ENCODE assay signal across 22 cellular contexts in the genomic region with DNA sequence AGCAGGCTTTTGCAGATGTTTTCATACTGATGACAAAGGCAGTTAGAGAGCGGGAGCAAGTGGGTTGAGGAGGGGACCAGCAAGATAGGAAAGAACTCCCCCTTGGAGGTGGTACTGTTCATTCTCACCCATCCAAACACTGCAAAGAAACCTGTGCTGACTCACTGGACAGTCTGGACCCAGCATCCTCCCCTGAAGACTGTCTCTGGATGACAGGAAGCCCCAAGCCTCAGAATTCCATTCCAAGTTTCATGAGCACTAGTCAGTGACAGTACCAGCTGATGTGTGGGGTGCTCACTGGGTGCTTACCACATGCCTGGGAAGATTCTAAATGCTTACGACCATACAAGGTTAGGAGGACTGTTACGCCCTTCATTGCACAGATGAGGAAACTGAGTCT.
DNase-seq lines count a peak whose midpoint lies in the region; ATAC-seq, FAIRE-seq and TF ChIP-seq lines count a peak whose summit lies in the region.
"Had no signal": no experiment of that assay in that cellular context is flagged by ENCODE, and none has a peak within 500 bp of the region (broad histone marks: within the 10 kb centered on the region; RNA-seq: fewer than 3 reads in every experiment).

No MANE protein-coding gene starts in this region.

- H3K27ac Mint-ChIP-seq in astrocyte (ENCODE audit: unreplicated experiment) (peak overlapping the region; percentile 75), immature natural killer cell (no peak overlapping the region)
- no peak overlapping the region for H3K27ac Mint-ChIP-seq in activated CD8-positive, alpha-beta T cell treated with anti-CD3 and anti-CD28 coated beads, Interleukin-2, amount 10 ng/mL, durations not matched to agents 7 days and 5 days
- H3K27ac Mint-ChIP-seq: B cell; CD4-positive, CD25-positive, alpha-beta regulatory T cell; CD8-positive, alpha-beta T cell; GM23338; H9 had no signal

- H3K79me1 ChIP-seq in neuronal stem cell (ENCODE audit: low read depth, low read length), result no peaks in the 10 kb centered on the region

- H3K4me2 ChIP-seq in astrocyte (ENCODE audit: low read length), result no peak overlapping the region
- no peak overlapping the region for H3K4me2 ChIP-seq in neuronal stem cell (ENCODE audit: insufficient read depth, low read length, poor library complexity, severe bottlenecking)
- H3K4me2 ChIP-seq: BLaER1, GM23338 had no signal

- H3K36me3 Mint-ChIP-seq in astrocyte (ENCODE audit: low read depth, unreplicated experiment) (no peaks in the 10 kb centered on the region), immature natural killer cell (no peaks in the 10 kb centered on the region)
- no peaks in the 10 kb centered on the region for H3K36me3 Mint-ChIP-seq in activated CD8-positive, alpha-beta T cell treated with anti-CD3 and anti-CD28 coated beads, Interleukin-2, amount 10 ng/mL, durations not matched to agents 7 days and 5 days (ENCODE audit: low read depth)
- H3K36me3 Mint-ChIP-seq: CD4-positive, CD25-positive, alpha-beta regulatory T cell; CD8-positive, alpha-beta T cell had no signal

- H3K9me3 Mint-ChIP-seq in astrocyte (ENCODE audit: unreplicated experiment) (no peaks in the 10 kb centered on the region), immature natural killer cell (no peaks in the 10 kb centered on the region)
- no peaks in the 10 kb centered on the region for H3K9me3 Mint-ChIP-seq in activated CD8-positive, alpha-beta T cell treated with anti-CD3 and anti-CD28 coated beads, Interleukin-2, amount 10 ng/mL, durations not matched to agents 7 days and 5 days (ENCODE audit: insufficient read depth)
- H3K9me3 Mint-ChIP-seq: CD4-positive, CD25-positive, alpha-beta regulatory T cell; CD8-positive, alpha-beta T cell; GM23338; H9 had no signal

- TF ChIP-seq CTCF in astrocyte (IDR thresholded peaks at IDR 0.05; ENCODE audit: insufficient read depth, low read depth, low read length), result no peak

- H2AFZ ChIP-seq in astrocyte (ENCODE audit: low read depth, low read length), result no peak overlapping the region
- H2AFZ ChIP-seq in neuronal stem cell (ENCODE audit: low read length), result no peak overlapping the region
- H2AFZ ChIP-seq: GM23338 had no signal

- no peak overlapping the region for H3K18ac ChIP-seq in neuronal stem cell (ENCODE audit: low read length)

- H4K8ac ChIP-seq in neuronal stem cell (ENCODE audit: low read depth, low read length), result no peak overlapping the region

- H4K91ac ChIP-seq in neuronal stem cell (ENCODE audit: low read depth, low read length, poor library complexity), result no peak overlapping the region

- H2BK12ac ChIP-seq in neuronal stem cell (ENCODE audit: low read length), result no peak overlapping the region

- WGBS in neuronal stem cell (ENCODE audit: extremely low coverage in 2 of 2, insufficient read length in 2 of 2, insufficient replicate concordance in 1 of 2), 2 donors, result no CpG with 5 or more reads among the region's 3 CpGs

- peaks cover 5% of the 10 kb centered on the region for H3K27me3 Mint-ChIP-seq in astrocyte (ENCODE audit: low read depth, unreplicated experiment)
- peaks cover 1 to 10% (median 2%) of the 10 kb centered on the region in 3 donors for H3K27me3 Mint-ChIP-seq in immature natural killer cell (ENCODE audit: low read depth in 3 of 3)
- H3K27me3 Mint-ChIP-seq in activated CD8-positive, alpha-beta T cell treated with anti-CD3 and anti-CD28 coated beads, Interleukin-2, amount 10 ng/mL, durations not matched to agents 7 days and 5 days (ENCODE audit: low read depth), result peaks cover 8% of the 10 kb centered on the region
- H3K27me3 Mint-ChIP-seq: CD4-positive, CD25-positive, alpha-beta regulatory T cell had no signal

- intact Hi-C loops in sciatic nerve (cut with DNase I), result no loop called here

- H2BK5ac ChIP-seq in neuronal stem cell (ENCODE audit: low read length), result no peak overlapping the region

- H3K27me3 ChIP-seq in astrocyte (ENCODE audit: insufficient read depth, low read length), result no peaks in the 10 kb centered on the region
- H3K27me3 ChIP-seq in neuronal stem cell (ENCODE audit: control insufficient read depth in 3 of 3, insufficient read depth in 3 of 3, low read depth in 1 of 3, low read length in 3 of 3), result peaks cover 0 to 19% (median 0%) of the 10 kb centered on the region in 3 experiments
- H3K27me3 ChIP-seq: BLaER1 had no signal

- no peaks in the 10 kb centered on the region for H4K20me1 ChIP-seq in astrocyte (ENCODE audit: insufficient read depth, low read length)
- H4K20me1 ChIP-seq: BLaER1 had no signal

- H3K14ac ChIP-seq in neuronal stem cell (ENCODE audit: low read length), result no peak overlapping the region

- no peak overlapping the region for H3K4ac ChIP-seq in neuronal stem cell (ENCODE audit: low read length)

- no peak overlapping the region for H3K23ac ChIP-seq in neuronal stem cell (ENCODE audit: low read depth, low read length, poor library complexity)

- H3K27ac ChIP-seq in astrocyte (ENCODE audit: low read depth, low read length) (no peak overlapping the region), neuronal stem cell (replicated peaks; ENCODE audit: low read length) (no peak overlapping the region)
- H3K27ac ChIP-seq: BLaER1, C4-2B had no signal

- H2BK120ac ChIP-seq in neuronal stem cell (ENCODE audit: low read depth, low read length), result no peak overlapping the region

- H3K4me3 Mint-ChIP-seq in astrocyte (ENCODE audit: unreplicated experiment) (no peak overlapping the region), immature natural killer cell (no peak overlapping the region)
- no peak overlapping the region for H3K4me3 Mint-ChIP-seq in activated CD8-positive, alpha-beta T cell treated with anti-CD3 and anti-CD28 coated beads, Interleukin-2, amount 10 ng/mL, durations not matched to agents 7 days and 5 days
- H3K4me3 Mint-ChIP-seq: B cell; CD4-positive, CD25-positive, alpha-beta regulatory T cell; CD8-positive, alpha-beta T cell; GM23338; H9 had no signal

- H3K9ac ChIP-seq in astrocyte (ENCODE audit: low read length), result no peak overlapping the region
- H3K9ac ChIP-seq in neuronal stem cell (ENCODE audit: low read depth, low read length, poor library complexity), result peak overlapping the region; percentile 34
- H3K9ac ChIP-seq: BLaER1 had no signal

- H3K4me1 ChIP-seq in astrocyte (ENCODE audit: insufficient read depth, low read length) (no peaks in the 10 kb centered on the region), neuronal stem cell (ENCODE audit: control insufficient read depth in 2 of 2, insufficient read depth in 1 of 2, low read depth in 1 of 2, low read length in 2 of 2) (no peaks in the 10 kb centered on the region)
- H3K4me1 ChIP-seq: Caco-2 had no signal

- H3K4me1 Mint-ChIP-seq in astrocyte (ENCODE audit: low read depth, unreplicated experiment) (peaks cover 35% of the 10 kb centered on the region), immature natural killer cell (peaks cover 0 to 8% of the 10 kb centered on the region in 2 donors)
- H3K4me1 Mint-ChIP-seq in activated CD8-positive, alpha-beta T cell treated with anti-CD3 and anti-CD28 coated beads, Interleukin-2, amount 10 ng/mL, durations not matched to agents 7 days and 5 days (ENCODE audit: low read depth), result no peaks in the 10 kb centered on the region
- H3K4me1 Mint-ChIP-seq: CD4-positive, CD25-positive, alpha-beta regulatory T cell had no signal

- H3K79me2 ChIP-seq in astrocyte (ENCODE audit: insufficient read depth, low read length), result no peaks in the 10 kb centered on the region

- POLR2A ChIA-PET in activated CD8-positive, alpha-beta T cell treated with anti-CD3 and anti-CD28 coated beads, Interleukin-2, amount 10 ng/mL, durations not matched to agents 7 days and 5 days (lab: Charles Lee), result no interaction called here

- H3K4me3 ChIP-seq in astrocyte (ENCODE audit: insufficient read depth, low read depth, low read length), result no peak overlapping the region
- peak overlapping the region in 1 of 2 donors; percentile 14 for H3K4me3 ChIP-seq in neuronal stem cell (ENCODE audit: low read length in 2 of 2)
- H3K4me3 ChIP-seq: BLaER1, GM12878, GM23338 had no signal

- H2AK5ac ChIP-seq in neuronal stem cell (ENCODE audit: low read depth, low read length), result no peak overlapping the region

- no peaks in the 10 kb centered on the region for H3K9me3 ChIP-seq in astrocyte (ENCODE audit: insufficient read depth, low read depth, low read length)
- H3K9me3 ChIP-seq in neuronal stem cell (replicated peaks in 1 of 2; ENCODE audit: control insufficient read depth in 2 of 2, insufficient read depth in 1 of 2, low read depth in 1 of 2, low read length in 2 of 2), result no peaks in the 10 kb centered on the region
- H3K9me3 ChIP-seq: BLaER1, Caco-2 had no signal

- H2BK15ac ChIP-seq in neuronal stem cell (ENCODE audit: low read length), result no peak overlapping the region

- no peak for FAIRE-seq in astrocyte (lab: Jason Lieb, UNC)
- FAIRE-seq: A204.1, GM12878 had no signal

- CTCF ChIA-PET in activated CD8-positive, alpha-beta T cell treated with anti-CD3 and anti-CD28 coated beads, Interleukin-2, amount 10 ng/mL, durations not matched to agents 7 days and 5 days (lab: Charles Lee), result no interaction called here

- H3K36me3 ChIP-seq in astrocyte (ENCODE audit: insufficient read depth, low read length) (no peaks in the 10 kb centered on the region), neuronal stem cell (replicated peaks in 1 of 2; ENCODE audit: control insufficient read depth in 2 of 2, insufficient read depth in 2 of 2, low read length in 2 of 2) (no peaks in the 10 kb centered on the region)
- H3K36me3 ChIP-seq: BLaER1 had no signal

- no peak for ATAC-seq in sciatic nerve
- no peak for ATAC-seq in activated CD8-positive, alpha-beta T cell treated with anti-CD3 and anti-CD28 coated beads, Interleukin-2, amount 10 ng/mL, durations not matched to agents 7 days and 5 days
- ATAC-seq: CD8-positive, alpha-beta T cell; GM12878; GM23338; HCT116 had no signal

- DNase-seq in astrocyte (ENCODE audit: low read depth), result no peak
- peak; percentile 71 for DNase-seq in islet precursor cell
- no peak for DNase-seq in neuronal stem cell (ENCODE audit: low spot score)
- no peak for DNase-seq in iPS-NIHi11 (ENCODE audit: low spot score)
- no peak for DNase-seq in immature natural killer cell
- DNase-seq in sciatic nerve (ENCODE audit: low spot score), result no peak
- DNase-seq in activated CD8-positive, alpha-beta T cell treated with anti-CD3 and anti-CD28 coated beads, Interleukin-2, amount 10 ng/mL, durations not matched to agents 7 days and 5 days, result no peak
- DNase-seq: Caco-2; CD4-positive, CD25-positive, alpha-beta regulatory T cell; CD8-positive, alpha-beta T cell; DMS153; DND-41; EL; GDM1; H9 had no signal
